ENCODE assay signal across 24 cellular contexts in genomic region chr3:81579744-81580143, GRCh38.
"Had no signal": no experiment of that assay in that cellular context is flagged by ENCODE, and none has a peak within 500 bp of the region (broad histone marks: within the 10 kb centered on the region; RNA-seq: fewer than 3 reads in every experiment).

No MANE protein-coding gene starts in this region.

- H3K27ac ChIP-seq: adrenal gland, ascending aorta, brain microvascular endothelial cell, foreskin keratinocyte, left lung, pancreas, tibial nerve had no signal

- DNase-seq: activated B cell treated with CpG ODN at 0.5 μM for 24 hours; activated CD4-positive, alpha-beta T cell treated with anti-CD3 and anti-CD28 coated beads for 36 hours; activated CD4-positive, alpha-beta T cell treated with anti-CD3 and anti-CD28 coated beads, Interleukin-2, amount 50 U/mL, for 4 hours; activated CD8-positive, alpha-beta memory T cell treated with anti-CD3 and anti-CD28 coated beads for 24 hours; activated CD8-positive, alpha-beta memory T cell treated with anti-CD3 and anti-CD28 coated beads, Interleukin-2, amount 50 U/mL, for 4 hours; activated naive CD4-positive, alpha-beta T cell; activated T-cell treated with anti-CD3 and anti-CD28 coated beads, Interleukin-2, amount 50 U/mL, for 24 hours; adrenal gland; brain microvascular endothelial cell; central memory CD4-positive, alpha-beta T cell; effector CD8-positive, alpha-beta T cell; foreskin keratinocyte; immature natural killer cell; left lung; mammary epithelial cell; pancreas; right cardiac atrium; stimulated activated CD4-positive, alpha-beta T cell treated with anti-CD3 and anti-CD28 coated beads, Interleukin-1b, Interleukin-23, amount 100 ng/mL, for 48 hours; stimulated activated naive CD8-positive, alpha-beta T cell treated with anti-CD3 and anti-CD28 coated beads, Interleukin-15, amount 100 ng/mL, for 72 hours; T1000 had no signal

- H3K27me3 ChIP-seq: adrenal gland, ascending aorta, brain microvascular endothelial cell, foreskin keratinocyte, left lung, pancreas, tibial nerve had no signal

- H3K4me1 ChIP-seq: adrenal gland, ascending aorta, foreskin keratinocyte, left lung, pancreas had no signal

- H3K4me3 ChIP-seq: adrenal gland, ascending aorta, left lung, pancreas, tibial nerve had no signal

- ATAC-seq: activated CD4-positive, alpha-beta T cell treated with anti-CD3 and anti-CD28 coated beads for 36 hours; activated T-helper 17 cell treated with anti-CD3 and anti-CD28 coated beads, Interleukin-2, amount 50 U/mL, for 72 hours; foreskin keratinocyte; left lung; natural killer cell treated with Interleukin-12 subunit alpha and Interleukin-12 subunit beta and Interleukin-15 and Interleukin-18, amount 100 ng/mL, for 72 hours; pancreas; stimulated activated naive CD8-positive, alpha-beta T cell treated with anti-CD3 and anti-CD28 coated beads, Interleukin-15, amount 100 ng/mL, for 72 hours had no signal

- H3K36me3 ChIP-seq: adrenal gland, brain microvascular endothelial cell, pancreas had no signal
